7 cellular contexts compared by ENCODE assay signal in the genomic region with DNA sequence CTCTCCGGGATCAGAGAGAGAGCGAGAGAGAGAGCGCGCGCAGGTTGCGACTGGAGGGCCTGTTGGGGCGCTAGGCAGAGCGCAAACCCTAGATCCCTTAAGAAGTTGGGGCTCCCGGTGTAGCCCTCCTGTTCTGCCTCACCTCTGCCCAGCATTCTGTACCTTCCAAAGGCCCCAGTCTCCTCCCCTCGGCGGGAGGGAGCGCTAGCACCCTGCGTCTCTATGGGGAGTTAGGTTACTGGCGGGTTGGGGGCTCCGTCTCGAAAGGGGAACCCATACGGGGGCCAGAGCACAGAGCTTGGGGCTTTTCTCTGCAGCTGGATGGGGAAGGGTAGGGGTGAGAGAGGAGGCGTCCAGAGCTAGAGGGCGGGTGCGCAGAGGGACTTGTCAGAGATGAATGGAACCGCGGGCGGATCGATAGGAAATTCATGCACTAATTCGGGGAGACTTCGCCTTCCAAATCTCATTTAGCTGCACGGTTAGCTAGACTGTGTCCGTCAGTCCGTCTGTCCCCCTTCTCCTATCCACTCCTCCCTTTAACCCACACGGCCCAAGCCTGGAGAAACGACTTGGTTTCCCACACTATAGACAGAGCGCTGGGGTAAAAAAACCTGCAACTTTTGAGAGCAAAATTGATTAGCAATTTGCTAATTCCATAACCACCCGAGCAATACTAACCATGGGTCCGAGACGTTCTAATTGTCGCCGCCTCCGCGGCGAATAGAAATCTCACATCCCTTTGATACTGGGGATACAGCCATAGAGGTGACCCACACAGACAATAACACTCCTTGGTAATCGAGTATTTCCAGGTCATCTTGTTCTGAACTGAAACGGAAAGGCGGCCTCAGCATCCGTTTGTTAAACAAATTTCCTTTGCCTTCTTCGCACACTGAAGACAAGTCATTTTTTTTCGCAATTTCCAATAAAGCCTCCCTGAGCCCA. TPM values are rescaled to one million over a fixed set of nuclear protein-coding genes. Genes with fewer than 3 reads are reported as not detected.
DNase-seq lines count a peak whose midpoint lies in the region; ATAC-seq, FAIRE-seq and TF ChIP-seq lines count a peak whose summit lies in the region.

No MANE protein-coding gene starts in this region.

- no peaks in the 10 kb centered on the region for H3K9me3 ChIP-seq in ascending aorta
- no peaks in the 10 kb centered on the region for H3K9me3 ChIP-seq in mucosa of descending colon

- ATAC-seq in GM18868 (IDR thresholded peaks at IDR 0.05; ENCODE audit: unreplicated experiment) (peak; percentile 25), HG03139 (IDR thresholded peaks at IDR 0.05; ENCODE audit: unreplicated experiment) (peak; percentile 31), mucosa of descending colon (no peak), GM19452 (IDR thresholded peaks at IDR 0.05; ENCODE audit: unreplicated experiment) (no peak), GM21515 (IDR thresholded peaks at IDR 0.05; ENCODE audit: unreplicated experiment) (no peak)

- H3K36me3 ChIP-seq in ascending aorta: no peaks in the 10 kb centered on the region
- H3K36me3 ChIP-seq in mucosa of descending colon (ENCODE audit: low read depth): no peaks in the 10 kb centered on the region

- no peak for TF ChIP-seq CTCF in ascending aorta (IDR thresholded peaks at IDR 0.05)
- no peak for TF ChIP-seq CTCF in mucosa of descending colon (IDR thresholded peaks at IDR 0.05)
- no peak for TF ChIP-seq CTCF in D721Med (IDR thresholded peaks at IDR 0.05; ENCODE audit: insufficient read depth, missing control alignments)

- H3K4me3 ChIP-seq in ascending aorta: peak overlapping the region; percentile 75 to 77
- H3K4me3 ChIP-seq in mucosa of descending colon: no peak overlapping the region

- H3K27me3 ChIP-seq in ascending aorta: no peaks in the 10 kb centered on the region

- FAIRE-seq in D721Med (lab: Jason Lieb, UNC): no peak

- H3K27ac ChIP-seq in ascending aorta: peak overlapping the region; percentile 93 to 97

- intact Hi-C loops in ascending aorta (cut with DNase I): no loop called here
- intact Hi-C loops in mucosa of descending colon (cut with DNase I, micrococcal nuclease): no loop called here

- peaks cover 4 to 45% of the 10 kb centered on the region in 2 donors for H3K4me1 ChIP-seq in ascending aorta
- peaks cover 56% of the 10 kb centered on the region for H3K4me1 ChIP-seq in mucosa of descending colon (ENCODE audit: low read depth)

- DNase-seq in ascending aorta (ENCODE audit: low spot score in 2 of 2): no peak
- DNase-seq in mucosa of descending colon: peak in 2 of 3 donors; percentile 51 to 55
- no peak for DNase-seq in D721Med (ENCODE audit: insufficient read length, low spot score)

RNA-seq across cellular contexts. Expression of a gene that starts 0.7 kb away (rescaled TPM):
- total RNA-seq in ascending aorta (20.4 TPM), mucosa of descending colon (10 to 100 TPM in 1 of 3 donors, 1 to 10 TPM in 2; 4.5 to 14.6 (median 5.3) TPM)

RNA-seq across cellular contexts. Expression of a gene that starts 11.2 kb away (rescaled TPM):
- 19.3 TPM for total RNA-seq in ascending aorta
- total RNA-seq in mucosa of descending colon: 10 to 100 TPM; 42.4 to 64.8 (median 43.4) TPM

RNA-seq across cellular contexts. Expression of a gene that starts 14.7 kb away (rescaled TPM):
- total RNA-seq in ascending aorta: 0.53 TPM
- 10 to 100 TPM; 16.2 to 29.3 (median 19.9) TPM for total RNA-seq in mucosa of descending colon

RNA-seq across cellular contexts. Expression of a gene that starts 25.9 kb away (rescaled TPM):
- 5.1 TPM for total RNA-seq in ascending aorta
- total RNA-seq in mucosa of descending colon: 10 to 100 TPM; 41.3 to 68.8 (median 50.9) TPM

RNA-seq across cellular contexts. Expression of a gene that starts 31.9 kb away (rescaled TPM):
- total RNA-seq in ascending aorta (15.0 TPM), mucosa of descending colon (10 to 100 TPM; 10.9 to 29.1 (median 22.4) TPM)

Comparison
In these comparisons a context has a peak if more than half of its experiments do, and no peak if none do; other contexts are left out.
1. ATAC-seq: peak in GM18868 (single experiment) and HG03139 (single experiment); none in mucosa of descending colon (single experiment), GM19452 (single experiment) and GM21515 (single experiment).
2. DNase-seq: peak in mucosa of descending colon (2 of 3); none in ascending aorta (0 of 2) and D721Med (single experiment).
3. RNA of a gene that starts 14.7 kb away (total RNA-seq): 16.2 to 29.3 TPM in mucosa of descending colon; 0.53 TPM in ascending aorta (single experiment); every median in the first group is over 10 times any median in the second.